1 cellular context compared by ENCODE assay signal in genomic region chr11:100741866-100742625, GRCh38.
TF ChIP-seq lines count a peak whose summit lies in the region.

No MANE protein-coding gene starts in this region.

TF ChIP-seq in HCT116, 20 proteins besides CTCF, POLR2A, EP300 and RAD21 (continued from another document):
- TF ChIP-seq ZBTB33 (IDR thresholded peaks at IDR 0.05; ENCODE audit: extremely low read depth, insufficient replicate concordance, low read length) (no peak), ZFX (IDR thresholded peaks at IDR 0.05) (no peak), EGR1 (IDR thresholded peaks at IDR 0.05; ENCODE audit: low read depth) (no peak)
